1 cellular context compared by ENCODE assay signal in genomic region chr2:9753276-9753600, GRCh38.
A peak's percentile ranks its signal among the peaks of the same experiment; 100 is the strongest.
TF ChIP-seq lines count a peak whose summit lies in the region.

No MANE protein-coding gene starts in this region.

TF ChIP-seq in K562, 482 proteins besides CTCF, POLR2A, EP300 and RAD21 (continued from another document and continues in another):
- TF ChIP-seq CEBPZ (IDR thresholded peaks at IDR 0.05; ENCODE audit: borderline replicate concordance, low read depth, low read length) (no peak), NFYB (IDR thresholded peaks at IDR 0.05; ENCODE audit: extremely low read depth, insufficient read length) (no peak), RBM14 (IDR thresholded peaks at IDR 0.05; ENCODE audit: borderline replicate concordance, insufficient read depth, low read depth, low read length) (no peak), SREBF2 (CRISPR knock-in tag; IDR thresholded peaks at IDR 0.05) (no peak), PATZ1 (CRISPR knock-in tag; IDR thresholded peaks at IDR 0.05; ENCODE audit: borderline replicate concordance) (no peak), ARID4B (CRISPR knock-in tag; IDR thresholded peaks at IDR 0.05) (no peak), POLR2AphosphoS2 (IDR thresholded peaks at IDR 0.05; ENCODE audit: low read length) (no peak), LARP7 (IDR thresholded peaks at IDR 0.05) (no peak), CC2D1A (IDR thresholded peaks at IDR 0.05) (no peak), KLF1 (tag; IDR thresholded peaks at IDR 0.05) (0 out of 2 replicates have a peak, but pooled peaks have one; percentile 21), KDM2B (CRISPR knock-in tag; IDR thresholded peaks at IDR 0.05) (no peak), ZBTB5 (IDR thresholded peaks at IDR 0.05) (no peak), ZNF24 (IDR thresholded peaks at IDR 0.05) (no peak), CBFA2T3 (IDR thresholded peaks at IDR 0.05) (peak; percentile 84), SREBF1 (IDR thresholded peaks at IDR 0.05; ENCODE audit: borderline replicate concordance, low read depth, low read length) (no peak), ZC3H11A (IDR thresholded peaks at IDR 0.05; ENCODE audit: low read depth, low read length) (no peak), CBX1 (IDR thresholded peaks at IDR 0.05; ENCODE audit: low read depth) (no peak), NCOR1 (IDR thresholded peaks at IDR 0.05) (peak; percentile 65), BACH1 (tag; IDR thresholded peaks at IDR 0.05) (no peak), ESRRB (CRISPR knock-in tag; IDR thresholded peaks at IDR 0.05; ENCODE audit: borderline replicate concordance) (no peak), ZMIZ1 (IDR thresholded peaks at IDR 0.05; ENCODE audit: low read depth in 2 of 2, low read length in 2 of 2) (no peak), SFPQ (IDR thresholded peaks at IDR 0.05; ENCODE audit: low read depth, low read length) (no peak), KDM5B (IDR thresholded peaks at IDR 0.05; ENCODE audit: insufficient replicate concordance, low read depth, low read length) (no peak), HCFC1 (IDR thresholded peaks at IDR 0.05; ENCODE audit: low read depth, low read length) (no peak), SAFB2 (IDR thresholded peaks at IDR 0.05; ENCODE audit: borderline replicate concordance, low read depth, low read length, severe bottlenecking) (no peak), ATF4 (CRISPR knock-in tag; IDR thresholded peaks at IDR 0.05) (no peak), CREB5 (CRISPR knock-in tag; IDR thresholded peaks at IDR 0.05) (no peak), ZSCAN32 (CRISPR knock-in tag; IDR thresholded peaks at IDR 0.05) (no peak), ATF6 (CRISPR knock-in tag; IDR thresholded peaks at IDR 0.05) (no peak), PTBP1 (IDR thresholded peaks at IDR 0.05; ENCODE audit: low read depth, low read length) (no peak), ZC3H8 (IDR thresholded peaks at IDR 0.05) (no peak), CGGBP1 (CRISPR knock-in tag; IDR thresholded peaks at IDR 0.05) (no peak), ZNF431 (CRISPR knock-in tag; IDR thresholded peaks at IDR 0.05) (no peak), ZNF174 (CRISPR knock-in tag; IDR thresholded peaks at IDR 0.05) (no peak), NCOA1 (IDR thresholded peaks at IDR 0.05; ENCODE audit: low read depth) (no peak), KAT8 (IDR thresholded peaks at IDR 0.05; ENCODE audit: low read depth) (no peak), SNRNP70 (optimal IDR thresholded peaks at IDR 0.05; ENCODE audit: low read depth, low read length) (no peak), ZNF830 (CRISPR knock-in tag; IDR thresholded peaks at IDR 0.05) (no peak)
